21 cellular contexts compared by ENCODE assay signal in the genomic region with DNA sequence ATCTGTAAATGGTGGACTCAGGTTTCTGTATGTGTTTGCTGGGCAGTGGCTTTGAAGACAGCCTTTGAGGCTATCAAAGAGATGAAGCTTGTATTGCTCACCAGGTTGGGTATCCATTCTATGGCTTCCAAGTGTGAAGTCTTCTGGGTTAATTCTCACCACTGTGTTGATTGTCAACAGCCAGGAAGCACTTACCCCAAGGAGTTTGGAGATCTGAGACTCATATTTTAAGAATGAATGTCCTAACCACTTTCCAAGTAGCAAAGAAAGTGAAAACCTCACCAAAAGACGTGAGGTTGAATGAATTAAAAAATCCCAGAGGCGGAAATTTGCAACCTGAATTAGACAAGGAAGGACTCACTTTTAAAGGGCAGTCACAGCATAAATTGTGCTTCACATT.
DNase-seq lines count a peak whose midpoint lies in the region; FAIRE-seq and TF ChIP-seq lines count a peak whose summit lies in the region.
"Had no signal": no experiment of that assay in that cellular context is flagged by ENCODE, and none has a peak within 500 bp of the region (broad histone marks: within the 10 kb centered on the region; RNA-seq: fewer than 3 reads in every experiment).

No MANE protein-coding gene starts in this region.

- no peak overlapping the region for H2AFZ ChIP-seq in astrocyte (ENCODE audit: low read depth, low read length)
- H2AFZ ChIP-seq: GM23338 had no signal

- H3K4me1 ChIP-seq in astrocyte (ENCODE audit: insufficient read depth, low read length): peaks cover 5% of the 10 kb centered on the region
- H3K4me1 ChIP-seq: BLaER1, Caco-2 had no signal

- no peak overlapping the region for H3K4me3 Mint-ChIP-seq in astrocyte (ENCODE audit: unreplicated experiment)
- H3K4me3 Mint-ChIP-seq in progenitor cell of endocrine pancreas (ENCODE audit: low read depth): no peak overlapping the region
- H3K4me3 Mint-ChIP-seq: B cell; CD4-positive, CD25-positive, alpha-beta regulatory T cell; CD8-positive, alpha-beta T cell; GM23338; H9 had no signal

- H3K27ac ChIP-seq in astrocyte (ENCODE audit: low read depth, low read length): no peak overlapping the region
- H3K27ac ChIP-seq: 22Rv1, BLaER1, C4-2B had no signal

- no peaks in the 10 kb centered on the region for H3K27me3 ChIP-seq in astrocyte (ENCODE audit: insufficient read depth, low read length)
- H3K27me3 ChIP-seq: BLaER1 had no signal

- TF ChIP-seq CTCF in astrocyte (IDR thresholded peaks at IDR 0.05; ENCODE audit: insufficient read depth, low read depth, low read length) (no peak), astrocyte of the spinal cord (IDR thresholded peaks at IDR 0.05; ENCODE audit: low read depth, low read length) (no peak), progenitor cell of endocrine pancreas (IDR thresholded peaks at IDR 0.05; ENCODE audit: unreplicated experiment) (no peak)

- DNase-seq in M059J (ENCODE audit: low read depth) (peak; percentile 49), astrocyte (ENCODE audit: low read depth) (peak; percentile 64), astrocyte of the spinal cord (ENCODE audit: low read depth, low spot score) (peak; percentile 24), progenitor cell of endocrine pancreas (ENCODE audit: low spot score, unreplicated experiment) (no peak), T-helper 9 cell (no peak), Kasumi-1 (lab: John Stamatoyannopoulos, UW) (no peak), middle frontal gyrus (ENCODE audit: extremely low spot score, low spot score) (no peak)
- DNase-seq in stimulated activated CD4-positive, alpha-beta T cell treated with anti-CD3 and anti-CD28 coated beads, Interleukin-4, amount 100 ng/mL, for 24 hours: no peak
- DNase-seq: Caco-2; CD4-positive, CD25-positive, alpha-beta regulatory T cell; CD8-positive, alpha-beta T cell; DMS153; DND-41; H9 had no signal

- H3K79me2 ChIP-seq in astrocyte (ENCODE audit: insufficient read depth, low read length): peaks cover 8% of the 10 kb centered on the region

- no peaks in the 10 kb centered on the region for H3K9me3 ChIP-seq in astrocyte (ENCODE audit: insufficient read depth, low read depth, low read length)
- H3K9me3 ChIP-seq: BLaER1, Caco-2 had no signal

- H3K36me3 ChIP-seq in astrocyte (ENCODE audit: insufficient read depth, low read length): peaks cover 14% of the 10 kb centered on the region

- peaks cover 20% of the 10 kb centered on the region for H3K4me1 Mint-ChIP-seq in astrocyte (ENCODE audit: low read depth, unreplicated experiment)
- peaks cover 11% of the 10 kb centered on the region for H3K4me1 Mint-ChIP-seq in progenitor cell of endocrine pancreas (ENCODE audit: low read depth)
- H3K4me1 Mint-ChIP-seq: B cell, GM23338, H9 had no signal

- no peak overlapping the region for H3K4me3 ChIP-seq in astrocyte (ENCODE audit: insufficient read depth, low read depth, low read length)
- no peak overlapping the region for H3K4me3 ChIP-seq in astrocyte of the spinal cord (ENCODE audit: low read depth, low read length)
- H3K4me3 ChIP-seq: BLaER1, GM23338 had no signal

- H3K27me3 Mint-ChIP-seq in astrocyte (ENCODE audit: low read depth, unreplicated experiment): no peaks in the 10 kb centered on the region
- no peaks in the 10 kb centered on the region for H3K27me3 Mint-ChIP-seq in progenitor cell of endocrine pancreas
- H3K27me3 Mint-ChIP-seq: B cell; CD4-positive, CD25-positive, alpha-beta regulatory T cell had no signal

- no peak overlapping the region for H3K9ac ChIP-seq in astrocyte (ENCODE audit: low read length)
- H3K9ac ChIP-seq: BLaER1 had no signal

- FAIRE-seq in astrocyte (lab: Jason Lieb, UNC): no peak
- FAIRE-seq: GM12892, GM19239 had no signal

- H3K36me3 Mint-ChIP-seq in astrocyte (ENCODE audit: low read depth, unreplicated experiment): peaks cover 10% of the 10 kb centered on the region
- H3K36me3 Mint-ChIP-seq in progenitor cell of endocrine pancreas (ENCODE audit: insufficient read depth): peaks cover 12% of the 10 kb centered on the region

- H4K20me1 ChIP-seq in astrocyte (ENCODE audit: insufficient read depth, low read length): peaks cover 11% of the 10 kb centered on the region
- H4K20me1 ChIP-seq: BLaER1 had no signal

- H3K9me3 Mint-ChIP-seq in astrocyte (ENCODE audit: unreplicated experiment) (no peaks in the 10 kb centered on the region), progenitor cell of endocrine pancreas (ENCODE audit: low read depth) (no peaks in the 10 kb centered on the region)
- H3K9me3 Mint-ChIP-seq: CD8-positive, alpha-beta T cell; GM23338; H9 had no signal

- H3K27ac Mint-ChIP-seq in astrocyte (ENCODE audit: unreplicated experiment) (no peak overlapping the region), progenitor cell of endocrine pancreas (peak overlapping the region; percentile 22)
- H3K27ac Mint-ChIP-seq: B cell; CD4-positive, CD25-positive, alpha-beta regulatory T cell; CD8-positive, alpha-beta T cell; GM23338; H9 had no signal

- H3K4me2 ChIP-seq in astrocyte (ENCODE audit: low read length): no peak overlapping the region
- H3K4me2 ChIP-seq: BLaER1, GM23338 had no signal

- in situ Hi-C loops in astrocyte of the spinal cord (cut with HindIII; ENCODE audit: low sequenced_read_pairs): no loop called here

Comparison
In these comparisons a context has a peak if more than half of its experiments do, and no peak if none do; other contexts are left out.
1. DNase-seq: peak in M059J (single experiment), astrocyte (single experiment) and astrocyte of the spinal cord (single experiment); none in progenitor cell of endocrine pancreas (single experiment), stimulated activated CD4-positive, alpha-beta T cell treated with anti-CD3 and anti-CD28 coated beads, Interleukin-4, amount 100 ng/mL, for 24 hours (single experiment), T-helper 9 cell (single experiment), Kasumi-1 (0 of 2) and middle frontal gyrus (single experiment).